Comparison of ENCODE assay signal across 8 cellular contexts in genomic region chr19:3365447-3366103, GRCh38. TPM values are rescaled to one million over a fixed set of nuclear protein-coding genes. Genes with fewer than 3 reads are reported as not detected.
DNase-seq lines count a peak whose midpoint lies in the region; ATAC-seq and TF ChIP-seq lines count a peak whose summit lies in the region.

No MANE protein-coding gene starts in this region.

- DNase-seq in activated B cell treated with CpG ODN at 0.5 μM for 24 hours (no peak), foreskin melanocyte (peak; percentile 51), ovary (peak; percentile 67 to 86 (median 75)), mesenteric fat pad (ENCODE audit: low spot score) (no peak)

- H3K27ac ChIP-seq in C4-2B (peak overlapping the region; percentile 98), HUES6 (ENCODE audit: low read depth, low read length) (no peak overlapping the region), ovary (peak overlapping the region; percentile 97 to 99)

- H3K4me1 ChIP-seq in HUES6 (ENCODE audit: control insufficient read depth, insufficient read depth, low read length) (peaks cover 32% of the 10 kb centered on the region), ovary (ENCODE audit: insufficient read depth) (peaks cover 19% of the 10 kb centered on the region)

- no peaks in the 10 kb centered on the region for H3K36me3 Mint-ChIP-seq in activated B cell treated with CpG ODN at 0.5 μM for 24 hours (ENCODE audit: low read depth)

- H3K4me1 Mint-ChIP-seq in activated B cell treated with CpG ODN at 0.5 μM for 24 hours, result peaks cover 52% of the 10 kb centered on the region

- WGBS in ovary, 3 donors, result 2 to 8% (median 2%) methylated on average over 11 to 17 of the region's 17 CpGs

- POLR2A ChIA-PET in activated B cell treated with CpG ODN at 0.5 μM for 24 hours (lab: Charles Lee), result interaction anchor here (0.7 kb wide), 1 partner anchor 388 kb away, joined by 3 read pairs; the partner anchor contains the start of gene TLE6

- H3K4me3 ChIP-seq in HUES6 (ENCODE audit: low read depth, low read length) (peak overlapping the region; percentile 58), ovary (peak overlapping the region; percentile 88)

- TF ChIP-seq CTCF in C4-2B (conservative IDR thresholded peaks at IDR 0.05) (no peak), activated B cell treated with CpG ODN at 0.5 μM for 24 hours (IDR thresholded peaks at IDR 0.05) (no peak), ovary (IDR thresholded peaks at IDR 0.05) (no peak)

- peak overlapping the region; percentile 74 for H3K4me3 Mint-ChIP-seq in activated B cell treated with CpG ODN at 0.5 μM for 24 hours

- H3K9me3 ChIP-seq in HUES6 (ENCODE audit: control insufficient read depth, insufficient read depth, low read depth, low read length) (no peaks in the 10 kb centered on the region), ovary (no peaks in the 10 kb centered on the region)

- H3K9ac ChIP-seq in HUES6 (ENCODE audit: low read length), result no peak overlapping the region

- H3K9me3 Mint-ChIP-seq in activated B cell treated with CpG ODN at 0.5 μM for 24 hours, result no peaks in the 10 kb centered on the region

- H3K27me3 ChIP-seq in HUES6 (ENCODE audit: control insufficient read depth, insufficient read depth, low read length) (peaks cover 98% of the 10 kb centered on the region), ovary (no peaks in the 10 kb centered on the region)

- TF ChIP-seq EP300 in ovary (IDR thresholded peaks at IDR 0.05), result no peak

- H3K36me3 ChIP-seq in HUES6 (ENCODE audit: control insufficient read depth, insufficient read depth, low read length) (no peaks in the 10 kb centered on the region), ovary (no peaks in the 10 kb centered on the region)

- H3K27me3 Mint-ChIP-seq in activated B cell treated with CpG ODN at 0.5 μM for 24 hours, result peaks cover 16% of the 10 kb centered on the region

- TF ChIP-seq POLR2A in ovary (IDR thresholded peaks at IDR 0.05), result no peak

- intact Hi-C loops in activated B cell treated with CpG ODN at 0.5 μM for 24 hours (cut with micrococcal nuclease), result no loop called here
- intact Hi-C loops in ovary (cut with DNase I), result loop anchor here in 1 of 4 donors (2.0 kb wide), 1 partner anchor 39 kb away; no protein-coding TSS in a partner anchor

- no peak overlapping the region for H3K27ac Mint-ChIP-seq in activated B cell treated with CpG ODN at 0.5 μM for 24 hours

- CTCF ChIA-PET in activated B cell treated with CpG ODN at 0.5 μM for 24 hours (lab: Charles Lee), result no interaction called here

- ATAC-seq in activated B cell treated with CpG ODN at 0.5 μM for 24 hours (ENCODE audit: low read depth) (no peak), GM18873 (IDR thresholded peaks at IDR 0.05; ENCODE audit: low FRiP score, unreplicated experiment) (no peak), HG02759 (IDR thresholded peaks at IDR 0.05; ENCODE audit: unreplicated experiment) (no peak)

RNA-seq across cellular contexts. Expression of gene NFIC, which starts 0.8 kb away (rescaled TPM):
- total RNA-seq in activated B cell treated with CpG ODN at 0.5 μM for 24 hours (17.3 and 18.8 TPM in 2 replicates), ovary (100 to 1,000 TPM in 5 of 7 donors, 10 to 100 TPM in 2; 62.0 to 345 (median 283) TPM), mesenteric fat pad (207 TPM)
- 10 to 100 TPM; 31.9 to 71.1 TPM for polyA plus RNA-seq in ovary

Comparison
In these comparisons a context has a peak if more than half of its experiments do, and no peak if none do; other contexts are left out.
1. DNase-seq: peak in foreskin melanocyte (single experiment) and ovary (5 of 5); none in activated B cell treated with CpG ODN at 0.5 μM for 24 hours (single experiment) and mesenteric fat pad (single experiment).